In the genomic region with DNA sequence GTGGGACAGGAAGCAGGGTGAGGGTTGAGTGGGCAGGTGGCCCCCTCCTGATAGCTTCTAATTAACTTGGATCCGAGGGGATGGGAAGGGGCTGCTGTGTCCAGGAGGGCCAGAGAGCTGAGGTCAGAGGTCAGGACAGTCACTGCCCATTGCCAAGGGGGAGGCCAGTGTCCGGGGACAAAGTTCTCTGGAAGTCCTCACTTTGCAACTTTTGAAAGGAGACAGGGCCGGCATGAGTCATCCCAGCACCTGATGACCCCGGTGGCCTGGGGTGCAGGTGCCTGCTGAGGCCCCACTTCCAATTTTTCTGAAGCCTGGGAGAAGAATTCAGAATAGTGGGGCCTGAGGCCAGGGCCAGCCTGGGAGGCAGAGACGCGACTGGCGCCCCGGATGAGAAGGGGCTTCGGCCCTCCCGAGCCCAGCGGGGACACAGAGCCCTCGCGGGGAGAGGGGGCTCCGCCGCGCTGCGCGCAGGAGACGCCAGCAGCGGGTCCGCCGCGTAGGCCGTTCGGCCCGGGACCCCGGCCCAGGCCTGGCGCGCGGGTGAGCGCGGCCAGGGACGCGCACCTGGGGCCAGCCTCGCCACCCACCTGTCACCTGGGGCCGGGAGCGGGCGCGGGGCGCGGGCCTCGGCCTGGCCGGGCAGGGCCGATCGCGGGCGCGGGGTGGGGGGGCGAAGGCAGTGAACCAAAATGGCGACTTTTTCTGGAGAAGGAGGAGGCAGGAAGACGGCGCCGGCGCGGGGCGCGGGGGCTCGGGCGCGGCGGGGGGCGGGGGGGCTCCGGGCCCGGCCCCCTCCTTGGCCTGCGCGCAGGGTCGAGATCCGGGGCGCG, we compare ENCODE assay signal across 8 cellular contexts. TPM values are rescaled to one million over a fixed set of nuclear protein-coding genes. Genes with fewer than 3 reads are reported as not detected.
DNase-seq lines count a peak whose midpoint lies in the region; ATAC-seq and TF ChIP-seq lines count a peak whose summit lies in the region.

No MANE protein-coding gene starts in this region.

- peak overlapping the region; percentile 66 to 81 for H3K27ac Mint-ChIP-seq in natural killer cell

- DNase-seq in NCI-H2227 (lab: John Stamatoyannopoulos, UW; ENCODE audit: unreplicated experiment) (peak; percentile 64), NCI-H2227 treated with DMSO at 0.1 percent for 48 hours (lab: John Stamatoyannopoulos, UW) (no peak), epidermal melanocyte (ENCODE audit: insufficient read length, low spot score) (peak; percentile 19), natural killer cell (peak; percentile 27), SKM-1 (lab: John Stamatoyannopoulos, UW; ENCODE audit: unreplicated experiment) (no peak), NCI-H1694 treated with DMSO at 0.1 percent for 48 hours (lab: John Stamatoyannopoulos, UW) (no peak)

- no peaks in the 10 kb centered on the region for H3K9me3 Mint-ChIP-seq in natural killer cell

- no peaks in the 10 kb centered on the region for H3K27me3 Mint-ChIP-seq in natural killer cell (ENCODE audit: low read depth in 2 of 2)

- peak overlapping the region; percentile 68 for H3K4me3 ChIP-seq in WI38 (ENCODE audit: low read depth, low read length)

- TF ChIP-seq CTCF in WI38 (IDR thresholded peaks at IDR 0.05; ENCODE audit: low read depth, low read length), result no peak
- no peak for TF ChIP-seq CTCF in natural killer cell (IDR thresholded peaks at IDR 0.05)

- peak overlapping the region; percentile 91 for H3K4me3 Mint-ChIP-seq in natural killer cell

- H3K36me3 Mint-ChIP-seq in natural killer cell, result no peaks in the 10 kb centered on the region

- intact Hi-C loops in natural killer cell (cut with micrococcal nuclease), result no loop called here

- peaks cover 17 to 19% of the 10 kb centered on the region in 2 donors for H3K4me1 Mint-ChIP-seq in natural killer cell

- peak; percentile 35 to 54 (median 37) for ATAC-seq in natural killer cell
- ATAC-seq in HG03196 (IDR thresholded peaks at IDR 0.05; ENCODE audit: unreplicated experiment), result no peak

RNA-seq across cellular contexts. Expression of a gene that starts 0.6 kb away (rescaled TPM):
- total RNA-seq in natural killer cell, result 10 to 100 TPM; 11.5 to 16.8 (median 13.8) TPM

RNA-seq across cellular contexts. Expression of a gene that starts 10.3 kb away (rescaled TPM):
- total RNA-seq in natural killer cell, result 10 to 100 TPM; 15.2 to 22.3 (median 17.6) TPM

RNA-seq across cellular contexts. Expression of a gene that starts 11.8 kb away (rescaled TPM):
- total RNA-seq in natural killer cell, result 10 to 100 TPM; 52.7 to 63.0 (median 55.0) TPM

RNA-seq across cellular contexts. Expression of a gene that starts 12.9 kb away (rescaled TPM):
- total RNA-seq in natural killer cell, result 10 to 100 TPM; 49.9 to 58.1 (median 49.9) TPM

Comparison
In these comparisons a context has a peak if more than half of its experiments do, and no peak if none do; other contexts are left out.
1. DNase-seq: peak in NCI-H2227 (single experiment), epidermal melanocyte (single experiment) and natural killer cell (single experiment); none in NCI-H2227 treated with DMSO at 0.1 percent for 48 hours (single experiment), SKM-1 (single experiment) and NCI-H1694 treated with DMSO at 0.1 percent for 48 hours (single experiment).